ENCODE assay signal across 9 cellular contexts in genomic region chr2:231181848-231182247, GRCh38. TPM values are rescaled to one million over a fixed set of nuclear protein-coding genes. Genes with fewer than 3 reads are reported as not detected.
A peak's percentile ranks its signal among the peaks of the same experiment; 100 is the strongest.
DNase-seq lines count a peak whose midpoint lies in the region; ATAC-seq and TF ChIP-seq lines count a peak whose summit lies in the region.
"Had no signal": no experiment of that assay in that cellular context is flagged by ENCODE, and none has a peak within 500 bp of the region (broad histone marks: within the 10 kb centered on the region; RNA-seq: fewer than 3 reads in every experiment).

No MANE protein-coding gene starts in this region.

- intact Hi-C loops in ascending aorta (cut with DNase I), result loop anchor here (10.0 kb wide), 1 partner anchor 423 kb away; no protein-coding TSS in a partner anchor
- intact Hi-C loops in activated T-helper 2 cell treated with anti-CD3 and anti-CD28 coated beads, Interferon-gamma antibody, Interleukin-2, Interleukin-4, amounts not matched to agents 10 μg/mL and 5 μg/mL and 100 μg/mL, durations not matched to agents 14 hours and 24 hours and 36 hours (cut with micrococcal nuclease), result no loop called here

- H3K4me3 ChIP-seq in ascending aorta, result no peak overlapping the region
- H3K4me3 ChIP-seq in lung, result no peak overlapping the region

- H3K27ac Mint-ChIP-seq in activated T-helper 2 cell treated with anti-CD3 and anti-CD28 coated beads, Interferon-gamma antibody, Interleukin-2, Interleukin-4, amounts not matched to agents 10 μg/mL and 5 μg/mL and 100 μg/mL, durations not matched to agents 14 hours and 24 hours and 36 hours, result no peak overlapping the region

- peak overlapping the region; percentile 63 to 87 for H3K27ac ChIP-seq in ascending aorta
- peak overlapping the region in 1 of 2 donors; percentile 75 for H3K27ac ChIP-seq in lung (ENCODE audit: low read depth in 1 of 2, low read length in 1 of 2)
- H3K27ac ChIP-seq: 22Rv1 had no signal

- peaks cover 21 to 35% of the 10 kb centered on the region in 2 donors for H3K4me1 ChIP-seq in ascending aorta
- peaks cover 4 to 23% of the 10 kb centered on the region in 2 donors for H3K4me1 ChIP-seq in lung (ENCODE audit: control insufficient read depth in 2 of 2, insufficient read depth in 2 of 2, low read length in 2 of 2)

- H3K4me3 Mint-ChIP-seq in activated T-helper 2 cell treated with anti-CD3 and anti-CD28 coated beads, Interferon-gamma antibody, Interleukin-2, Interleukin-4, amounts not matched to agents 10 μg/mL and 5 μg/mL and 100 μg/mL, durations not matched to agents 14 hours and 24 hours and 36 hours (ENCODE audit: low read depth), result no peak overlapping the region

- peaks cover 8% of the 10 kb centered on the region for H3K36me3 Mint-ChIP-seq in activated T-helper 2 cell treated with anti-CD3 and anti-CD28 coated beads, Interferon-gamma antibody, Interleukin-2, Interleukin-4, amounts not matched to agents 10 μg/mL and 5 μg/mL and 100 μg/mL, durations not matched to agents 14 hours and 24 hours and 36 hours (ENCODE audit: low read depth)

- H3K4me1 Mint-ChIP-seq in activated T-helper 2 cell treated with anti-CD3 and anti-CD28 coated beads, Interferon-gamma antibody, Interleukin-2, Interleukin-4, amounts not matched to agents 10 μg/mL and 5 μg/mL and 100 μg/mL, durations not matched to agents 14 hours and 24 hours and 36 hours (ENCODE audit: low read depth), result peaks cover 14% of the 10 kb centered on the region

- H3K9me3 Mint-ChIP-seq in activated T-helper 2 cell treated with anti-CD3 and anti-CD28 coated beads, Interferon-gamma antibody, Interleukin-2, Interleukin-4, amounts not matched to agents 10 μg/mL and 5 μg/mL and 100 μg/mL, durations not matched to agents 14 hours and 24 hours and 36 hours, result no peaks in the 10 kb centered on the region

- ATAC-seq in HG03439 (IDR thresholded peaks at IDR 0.05; ENCODE audit: unreplicated experiment), result peak; percentile 40
- ATAC-seq in lung (ENCODE audit: insufficient read depth, low FRiP score), result peak; percentile 51
- ATAC-seq in HG03135 (IDR thresholded peaks at IDR 0.05; ENCODE audit: unreplicated experiment), result no peak

- peak in 2 of 3 experiments; percentile 6 to 14 for TF ChIP-seq CTCF in ascending aorta (IDR thresholded peaks at IDR 0.05)
- TF ChIP-seq CTCF in lung (IDR thresholded peaks at IDR 0.05; ENCODE audit: control extremely low read depth, extremely low read depth), result no peak

- WGBS in lung, 2 donors, result 30 to 31% methylated on average over 7 of the region's 7 CpGs

- DNase-seq in DMS 273 (lab: John Stamatoyannopoulos, UW; ENCODE audit: unreplicated experiment), result peak; percentile 19
- no peak for DNase-seq in DMS 273 treated with DMSO at 0.1 percent for 48 hours (lab: John Stamatoyannopoulos, UW)
- DNase-seq in ascending aorta (ENCODE audit: low spot score in 2 of 2), result peak; percentile 75 to 89
- DNase-seq in lung (ENCODE audit: low spot score), result no peak
- no peak for DNase-seq in cerebellar nuclear complex (lab: John Stamatoyannopoulos, UW)
- DNase-seq in activated T-helper 2 cell treated with anti-CD3 and anti-CD28 coated beads, Interferon-gamma antibody, Interleukin-2, Interleukin-4, amounts not matched to agents 10 μg/mL and 5 μg/mL and 100 μg/mL, durations not matched to agents 14 hours and 24 hours and 36 hours (ENCODE audit: low spot score), result no peak

- no peaks in the 10 kb centered on the region for H3K27me3 ChIP-seq in ascending aorta
- H3K27me3 ChIP-seq in lung (ENCODE audit: control insufficient read depth, insufficient read depth), result no peaks in the 10 kb centered on the region

- H3K9me3 ChIP-seq in ascending aorta (no peaks in the 10 kb centered on the region), lung (ENCODE audit: control insufficient read depth in 2 of 2, insufficient read depth in 1 of 2, low read length in 1 of 2) (no peaks in the 10 kb centered on the region)

- no peaks in the 10 kb centered on the region for H3K36me3 ChIP-seq in ascending aorta
- no peaks in the 10 kb centered on the region for H3K36me3 ChIP-seq in lung (ENCODE audit: control insufficient read depth in 2 of 2, insufficient read depth in 2 of 2, low read length in 2 of 2)

- no peaks in the 10 kb centered on the region for H3K27me3 Mint-ChIP-seq in activated T-helper 2 cell treated with anti-CD3 and anti-CD28 coated beads, Interferon-gamma antibody, Interleukin-2, Interleukin-4, amounts not matched to agents 10 μg/mL and 5 μg/mL and 100 μg/mL, durations not matched to agents 14 hours and 24 hours and 36 hours (ENCODE audit: low read depth)

RNA-seq across cellular contexts. Expression of gene ARMC9, which starts 16.6 kb away (rescaled TPM):
- total RNA-seq in ascending aorta, result 3.3 TPM
- 10 to 100 TPM; 28.6 to 51.6 TPM for total RNA-seq in lung
- polyA plus RNA-seq in lung, result 10 to 100 TPM; 20.5 to 48.6 TPM
- 2.5 and 3.3 TPM in 2 replicates for total RNA-seq in activated T-helper 2 cell treated with anti-CD3 and anti-CD28 coated beads, Interferon-gamma antibody, Interleukin-2, Interleukin-4, amounts not matched to agents 10 μg/mL and 5 μg/mL and 100 μg/mL, durations not matched to agents 14 hours and 24 hours and 36 hours

RNA-seq across cellular contexts. Expression of gene HTR2B, which starts 57.0 kb away (rescaled TPM):
- total RNA-seq in ascending aorta (0.75 TPM), lung (under 1 TPM; 0.09 to 0.31 TPM)
- under 1 TPM; 0.09 to 0.24 TPM for polyA plus RNA-seq in lung
- total RNA-seq in activated T-helper 2 cell treated with anti-CD3 and anti-CD28 coated beads, Interferon-gamma antibody, Interleukin-2, Interleukin-4, amounts not matched to agents 10 μg/mL and 5 μg/mL and 100 μg/mL, durations not matched to agents 14 hours and 24 hours and 36 hours, result not detected in 2 replicates

Comparison
In these comparisons a context has a peak if more than half of its experiments do, and no peak if none do; other contexts are left out.
1. DNase-seq: peak in DMS 273 (single experiment) and ascending aorta (2 of 2); none in DMS 273 treated with DMSO at 0.1 percent for 48 hours (single experiment), lung (single experiment), cerebellar nuclear complex (0 of 2) and activated T-helper 2 cell treated with anti-CD3 and anti-CD28 coated beads, Interferon-gamma antibody, Interleukin-2, Interleukin-4, amounts not matched to agents 10 μg/mL and 5 μg/mL and 100 μg/mL, durations not matched to agents 14 hours and 24 hours and 36 hours (single experiment).